ENCODE assay signal across 11 cellular contexts in the genomic region with DNA sequence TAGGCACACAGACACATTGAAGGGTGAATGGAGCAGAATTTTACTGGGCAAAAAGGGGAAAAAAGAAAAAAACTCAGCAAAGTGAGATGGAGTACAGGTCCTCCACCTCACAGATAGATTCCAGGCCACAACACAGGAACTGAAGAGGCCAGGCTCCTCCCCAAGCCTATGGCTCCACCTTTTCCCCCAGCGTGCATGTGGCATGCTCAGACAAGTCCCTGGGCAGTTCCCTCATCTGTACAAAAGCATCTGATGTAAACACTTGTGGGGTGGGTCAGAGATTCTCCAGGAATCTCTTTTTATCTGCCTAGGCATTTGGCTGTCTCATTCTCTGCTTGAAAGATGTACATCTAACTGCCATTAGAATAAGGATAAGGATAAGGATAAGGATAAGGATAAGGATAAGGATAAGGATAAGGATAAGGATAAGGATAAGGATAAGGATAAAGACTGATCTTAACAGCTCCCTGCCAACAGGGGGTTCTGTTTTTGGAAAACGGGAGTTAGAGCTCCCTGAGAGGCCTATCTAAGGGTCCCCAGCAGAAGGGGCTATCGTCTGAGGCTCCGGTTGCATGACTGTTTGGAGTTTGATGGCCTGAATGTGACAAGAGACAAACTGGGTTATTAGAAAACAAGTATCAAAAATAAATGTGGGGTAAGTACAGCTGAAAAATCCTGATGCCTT. TPM values are rescaled to one million over a fixed set of nuclear protein-coding genes. Genes with fewer than 3 reads are reported as not detected.
DNase-seq lines count a peak whose midpoint lies in the region; ATAC-seq, FAIRE-seq and TF ChIP-seq lines count a peak whose summit lies in the region.
"Had no signal": no experiment of that assay in that cellular context is flagged by ENCODE, and none has a peak within 500 bp of the region (broad histone marks: within the 10 kb centered on the region; RNA-seq: fewer than 3 reads in every experiment).

No MANE protein-coding gene starts in this region.

- H3K9me3 ChIP-seq in GM12878 (replicated peaks; ENCODE audit: control insufficient read depth, insufficient read depth, low read length): no peaks in the 10 kb centered on the region; the same call in 2 of the 3 replicates
- no peaks in the 10 kb centered on the region for H3K9me3 ChIP-seq in aorta (ENCODE audit: control insufficient read depth, low read length)

- no peak for ATAC-seq in activated naive CD8-positive, alpha-beta T cell treated with anti-CD3 and anti-CD28 coated beads, Interleukin-2, amount 10 ng/mL, durations not matched to agents 7 days and 5 days (ENCODE audit: low read depth)
- ATAC-seq in HG03520 (IDR thresholded peaks at IDR 0.05; ENCODE audit: unreplicated experiment): peak; percentile 81
- ATAC-seq in GM12878: peak; percentile 87
- ATAC-seq in aorta (ENCODE audit: low FRiP score): no peak
- no peak for ATAC-seq in GM21423 (IDR thresholded peaks at IDR 0.05; ENCODE audit: unreplicated experiment)

- no peak overlapping the region for H3K4me3 Mint-ChIP-seq in activated naive CD8-positive, alpha-beta T cell treated with anti-CD3 and anti-CD28 coated beads, Interleukin-2, amount 10 ng/mL, durations not matched to agents 7 days and 5 days
- no peak overlapping the region for H3K4me3 Mint-ChIP-seq in activated naive CD8-positive, alpha-beta T cell treated with anti-CD3 and anti-CD28 coated beads for 36 hours
- peak overlapping the region; percentile 69 for H3K4me3 Mint-ChIP-seq in type B pancreatic cell
- H3K4me3 Mint-ChIP-seq: CD4-positive, CD25-positive, alpha-beta regulatory T cell had no signal

- H3K79me2 ChIP-seq in GM12878 (ENCODE audit: control insufficient read depth, insufficient read depth, low read length): no peaks in the 10 kb centered on the region

- TF ChIP-seq RAD21 in GM12878 (IDR thresholded peaks at IDR 0.05; ENCODE audit: insufficient read depth, low read depth, low read length): no peak

- no peaks in the 10 kb centered on the region for H3K4me1 Mint-ChIP-seq in activated naive CD8-positive, alpha-beta T cell treated with anti-CD3 and anti-CD28 coated beads, Interleukin-2, amount 10 ng/mL, durations not matched to agents 7 days and 5 days
- H3K4me1 Mint-ChIP-seq in activated naive CD8-positive, alpha-beta T cell treated with anti-CD3 and anti-CD28 coated beads for 36 hours: no peaks in the 10 kb centered on the region
- H3K4me1 Mint-ChIP-seq in type B pancreatic cell (ENCODE audit: unreplicated experiment): peaks cover 12% of the 10 kb centered on the region

- no peak overlapping the region for H3K27ac ChIP-seq in GM12878 (ENCODE audit: control insufficient read depth, insufficient read depth)
- H3K27ac ChIP-seq in aorta (ENCODE audit: low read depth in 1 of 2, low read length in 2 of 2): no peak overlapping the region

- no peak for TF ChIP-seq EP300 in GM12878 (IDR thresholded peaks at IDR 0.05; ENCODE audit: borderline replicate concordance in 1 of 2, control insufficient read depth in 1 of 2, low read depth in 2 of 2, low read length in 2 of 2)

- TF ChIP-seq POLR2A in GM12878 (IDR thresholded peaks at IDR 0.05; ENCODE audit: low read depth, low read length): no peak

- no peak overlapping the region for H3K9ac ChIP-seq in GM12878 (ENCODE audit: control insufficient read depth, insufficient read depth, low read length)

- H2AFZ ChIP-seq in GM12878 (ENCODE audit: control insufficient read depth, low read depth, low read length): peak overlapping the region; percentile 43; the same call in 1 of the 2 replicates

- H3K36me3 Mint-ChIP-seq in activated naive CD8-positive, alpha-beta T cell treated with anti-CD3 and anti-CD28 coated beads, Interleukin-2, amount 10 ng/mL, durations not matched to agents 7 days and 5 days: no peaks in the 10 kb centered on the region
- H3K36me3 Mint-ChIP-seq in activated naive CD8-positive, alpha-beta T cell treated with anti-CD3 and anti-CD28 coated beads for 36 hours: no peaks in the 10 kb centered on the region
- H3K36me3 Mint-ChIP-seq in type B pancreatic cell: peaks cover 5% of the 10 kb centered on the region
- H3K36me3 Mint-ChIP-seq: CD4-positive, CD25-positive, alpha-beta regulatory T cell had no signal

- H3K27me3 ChIP-seq in GM12878 (replicated peaks in 1 of 2; ENCODE audit: control insufficient read depth in 2 of 2, insufficient read depth in 2 of 2, low read length in 1 of 2): no peaks in the 10 kb centered on the region
- H3K27me3 ChIP-seq in aorta (ENCODE audit: control insufficient read depth in 1 of 2, insufficient read depth in 2 of 2, low read length in 1 of 2): no peaks in the 10 kb centered on the region

- DNase-seq in activated naive CD8-positive, alpha-beta T cell treated with anti-CD3 and anti-CD28 coated beads, Interleukin-2, amount 10 ng/mL, durations not matched to agents 7 days and 5 days: no peak
- DNase-seq in activated naive CD8-positive, alpha-beta T cell treated with anti-CD3 and anti-CD28 coated beads for 36 hours: no peak
- peak; percentile 11 for DNase-seq in GM12878 (ENCODE audit: low read depth, low spot score)
- DNase-seq in type B pancreatic cell (ENCODE audit: extremely low spot score, unreplicated experiment): no peak
- DNase-seq in aorta: no peak
- DNase-seq in COLO829 (ENCODE audit: low spot score): no peak
- DNase-seq: CD4-positive, CD25-positive, alpha-beta regulatory T cell had no signal

- intact Hi-C loops in GM12878 (cut with micrococcal nuclease; ENCODE audit: unreplicated experiment) (no loop called here), aorta (cut with DNase I) (no loop called here)

- no peak for FAIRE-seq in GM12878 (lab: Jason Lieb, UNC)
- FAIRE-seq: HTR-8/SVneo had no signal

- in situ Hi-C loops in GM12878 (cut with MboI): no loop called here

- no peaks in the 10 kb centered on the region for H3K9me3 Mint-ChIP-seq in activated naive CD8-positive, alpha-beta T cell treated with anti-CD3 and anti-CD28 coated beads, Interleukin-2, amount 10 ng/mL, durations not matched to agents 7 days and 5 days
- peaks cover 4% of the 10 kb centered on the region for H3K9me3 Mint-ChIP-seq in activated naive CD8-positive, alpha-beta T cell treated with anti-CD3 and anti-CD28 coated beads for 36 hours
- H3K9me3 Mint-ChIP-seq in type B pancreatic cell: peaks cover 10% of the 10 kb centered on the region

- TF ChIP-seq CTCF in GM12878 (IDR thresholded peaks at IDR 0.05 in 2 of 3, conservative IDR thresholded peaks at IDR 0.05 in 1 of 3; ENCODE audit: control insufficient read depth in 2 of 3, extremely low read depth in 1 of 3, insufficient read depth in 1 of 3, low read depth in 3 of 3, low read length in 3 of 3): no peak
- no peak for TF ChIP-seq CTCF in type B pancreatic cell (conservative IDR thresholded peaks at IDR 0.05)

- POLR2A ChIA-PET in activated naive CD8-positive, alpha-beta T cell treated with anti-CD3 and anti-CD28 coated beads, Interleukin-2, amount 10 ng/mL, durations not matched to agents 7 days and 5 days (lab: Charles Lee): no interaction called here
- POLR2A ChIA-PET in GM12878 (lab: Charles Lee): no interaction called here

- H3K27ac Mint-ChIP-seq in activated naive CD8-positive, alpha-beta T cell treated with anti-CD3 and anti-CD28 coated beads, Interleukin-2, amount 10 ng/mL, durations not matched to agents 7 days and 5 days: peak overlapping the region; percentile 45
- H3K27ac Mint-ChIP-seq in activated naive CD8-positive, alpha-beta T cell treated with anti-CD3 and anti-CD28 coated beads for 36 hours: no peak overlapping the region
- H3K27ac Mint-ChIP-seq in type B pancreatic cell: peak overlapping the region; percentile 99
- H3K27ac Mint-ChIP-seq: CD4-positive, CD25-positive, alpha-beta regulatory T cell had no signal

- H4K20me1 ChIP-seq in GM12878 (ENCODE audit: control insufficient read depth, insufficient read depth): no peaks in the 10 kb centered on the region

- WGBS in GM12878 (ENCODE audit: insufficient coverage, insufficient replicate concordance, low lambda C conversion rate, missing lambda C conversion rate): 26% methylated on average over 4 of the region's 4 CpGs
- 50 to 58% methylated on average over 4 of the region's 4 CpGs for WGBS in aorta, 2 donors

- RAD21 ChIA-PET in GM12878 (lab: Charles Lee; ENCODE audit: unreplicated experiment): no interaction called here

- SMC1A ChIA-PET in GM12878 (lab: Charles Lee; ENCODE audit: uncharacterized antibody, unreplicated experiment): interaction anchor here (0.6 kb wide), 1 partner anchor 62 kb away, joined by 3 read pairs; no protein-coding TSS in a partner anchor

- no peaks in the 10 kb centered on the region for H3K27me3 Mint-ChIP-seq in activated naive CD8-positive, alpha-beta T cell treated with anti-CD3 and anti-CD28 coated beads, Interleukin-2, amount 10 ng/mL, durations not matched to agents 7 days and 5 days
- no peaks in the 10 kb centered on the region for H3K27me3 Mint-ChIP-seq in activated naive CD8-positive, alpha-beta T cell treated with anti-CD3 and anti-CD28 coated beads for 36 hours
- no peaks in the 10 kb centered on the region for H3K27me3 Mint-ChIP-seq in type B pancreatic cell
- H3K27me3 Mint-ChIP-seq: CD4-positive, CD25-positive, alpha-beta regulatory T cell had no signal

- H3K4me3 ChIP-seq in GM12878 (no peak overlapping the region), aorta (ENCODE audit: low read length in 2 of 2) (no peak overlapping the region)

- CTCF ChIA-PET in GM12878 (lab: Yijun Ruan, JAX): no interaction called here

- H3K4me1 ChIP-seq in GM12878 (ENCODE audit: control insufficient read depth, insufficient read depth, low read length) (no peaks in the 10 kb centered on the region), aorta (ENCODE audit: control insufficient read depth in 1 of 2, insufficient read depth in 2 of 2, low read length in 2 of 2) (no peaks in the 10 kb centered on the region)

- no TSS peak for BruUV-seq in GM12878 (replicated peaks; lab: Mats Ljungman, UMichigan)

- H3K36me3 ChIP-seq in GM12878 (ENCODE audit: control insufficient read depth in 2 of 2, insufficient read depth in 2 of 2, low read length in 1 of 2): no peaks in the 10 kb centered on the region
- H3K36me3 ChIP-seq in aorta (ENCODE audit: control insufficient read depth in 1 of 2, insufficient read depth in 2 of 2, low read length in 1 of 2): no peaks in the 10 kb centered on the region

- H3K4me2 ChIP-seq in GM12878 (ENCODE audit: control insufficient read depth, insufficient read depth): no peak overlapping the region

RNA-seq across cellular contexts. Expression of a gene that starts 17.2 kb away (rescaled TPM):
- not detected for total RNA-seq in activated naive CD8-positive, alpha-beta T cell treated with anti-CD3 and anti-CD28 coated beads, Interleukin-2, amount 10 ng/mL, durations not matched to agents 7 days and 5 days
- not detected for total RNA-seq in activated naive CD8-positive, alpha-beta T cell treated with anti-CD3 and anti-CD28 coated beads for 36 hours
- not detected in 2 replicates for total RNA-seq in GM12878 (2013; cell fraction: nucleolus; rRNA removed)
- total RNA-seq in GM12878 (2014; rRNA removed) (not detected in 2 replicates), GM12878 (2014; rRNA removed; fragmentation: Illumina TruSeq; extraction: Trizol) (not detected in 2 replicates), GM12878 (2021) (0.15 TPM in 1 of 2 replicates, not detected in the other), type B pancreatic cell (ENCODE audit: low replicate concordance) (15.6 and 24.4 TPM in 2 replicates), aorta (1 to 10 TPM; 4.3 to 5.1 TPM)
- polyA plus RNA-seq in GM12878 (2011; ENCODE audit: low read depth): not detected
- polyA plus RNA-seq in GM12878 (2011; rRNA removed) (not detected in 2 replicates), GM12878 (2014; fragmentation: Illumina TruSeq; extraction: Trizol) (not detected in 2 replicates), GM12878 (2014; fragmentation: Nextera tagmentation; extraction: Ambion mirVana) (not detected), GM12878 (2014; rRNA removed) (not detected in 2 replicates), GM12878 (2016; fragmentation: Nextera tagmentation; extraction: Ambion mirVana) (not detected), aorta (under 1 TPM; 0.38 to 0.84 TPM)
- polyA plus RNA-seq in GM12878 (2011; cell fraction: cytosol; rRNA removed): not detected in 2 replicates
- polyA plus RNA-seq in GM12878 (2011; cell fraction: nucleus; rRNA removed): not detected in 2 replicates
- polyA plus RNA-seq in GM12878 (2012): not detected in 2 replicates
- polyA minus RNA-seq in GM12878 (2011; rRNA and poly(A)+ RNA removed): not detected in 2 replicates
- polyA minus RNA-seq in GM12878 (2011; cell fraction: cytosol; rRNA and poly(A)+ RNA removed): not detected in 2 replicates
- not detected in 2 replicates for polyA minus RNA-seq in GM12878 (2011; cell fraction: nucleus; rRNA and poly(A)+ RNA removed)
- total RNA-seq: activated CD8-positive, alpha-beta memory T cell treated with anti-CD3 and anti-CD28 coated beads for 36 hours; CD4-positive, CD25-positive, alpha-beta regulatory T cell had no signal
- polyA plus RNA-seq: CD4-positive, CD25-positive, alpha-beta regulatory T cell had no signal

Comparison
In these comparisons a context has a peak if more than half of its experiments do, and no peak if none do; other contexts are left out.
1. ATAC-seq: peak in HG03520 (single experiment) and GM12878 (single experiment); none in activated naive CD8-positive, alpha-beta T cell treated with anti-CD3 and anti-CD28 coated beads, Interleukin-2, amount 10 ng/mL, durations not matched to agents 7 days and 5 days (single experiment), aorta (single experiment) and GM21423 (single experiment).
2. RNA of a gene that starts 17.2 kb away (total RNA-seq): 15.6 to 24.4 TPM in type B pancreatic cell and 4.3 to 5.1 TPM in aorta; not detected in activated naive CD8-positive, alpha-beta T cell treated with anti-CD3 and anti-CD28 coated beads for 36 hours, not detected in activated naive CD8-positive, alpha-beta T cell treated with anti-CD3 and anti-CD28 coated beads, Interleukin-2, amount 10 ng/mL, durations not matched to agents 7 days and 5 days and 0.15 TPM in GM12878; every median in the first group is over 4 times any median in the second.